In genomic region chr15:63048115-63048985, GRCh38 we compare ENCODE assay signal across 8 cellular contexts. TPM values are rescaled to one million over a fixed set of nuclear protein-coding genes. Genes with fewer than 3 reads are reported as not detected.
A peak's percentile ranks its signal among the peaks of the same experiment; 100 is the strongest.
DNase-seq lines count a peak whose midpoint lies in the region; ATAC-seq and TF ChIP-seq lines count a peak whose summit lies in the region.

No MANE protein-coding gene starts in this region.

- 0% methylated on average over 3 of the region's 87 CpGs; no CpG with 5 or more reads in 1 of the 2 donors for WGBS in esophagus squamous epithelium, 2 donors

- TF ChIP-seq CTCF in PC-9 (conservative IDR thresholded peaks at IDR 0.05): peak; percentile 80
- TF ChIP-seq CTCF in esophagus squamous epithelium (IDR thresholded peaks at IDR 0.05): peak; percentile 89 to 97 (median 92)

- peaks cover 28 to 35% (median 29%) of the 10 kb centered on the region in 3 donors for H3K27me3 Mint-ChIP-seq in naive B cell

- no peaks in the 10 kb centered on the region for H3K36me3 Mint-ChIP-seq in naive B cell
- H3K36me3 Mint-ChIP-seq in stimulated activated effector memory CD8-positive, alpha-beta T cell treated with anti-CD3 and anti-CD28 coated beads, Interleukin-12 subunit alpha, Interleukin-12 subunit beta, amount 100 ng/mL, for 72 hours: peaks cover 6% of the 10 kb centered on the region

- H4K20me1 ChIP-seq in PC-9 (ENCODE audit: insufficient read depth): peaks cover 7% of the 10 kb centered on the region

- no peaks in the 10 kb centered on the region for H3K9me2 ChIP-seq in PC-9 (ENCODE audit: insufficient read depth)

- H3K27ac ChIP-seq in PC-9 (peak overlapping the region; percentile 68), esophagus squamous epithelium (peak overlapping the region; percentile 79 to 92 (median 86))

- TF ChIP-seq POLR2A in esophagus squamous epithelium (IDR thresholded peaks at IDR 0.05): peak in 1 of 4 donors; percentile 71

- TF ChIP-seq RAD21 in Ishikawa (IDR thresholded peaks at IDR 0.05; ENCODE audit: low read depth): peak; percentile 69

- peak overlapping the region; percentile 98 for H3K4me2 ChIP-seq in PC-9

- BruUV-seq in PC-9 (replicated peaks; lab: Mats Ljungman, UMichigan): no TSS peak

- peak; percentile 68 for DNase-seq in DMS153 treated with DMSO at 0.1 percent for 48 hours (lab: John Stamatoyannopoulos, UW; ENCODE audit: unreplicated experiment)
- peak; percentile 79 to 93 for DNase-seq in PC-9
- peak; percentile 90 to 92 for DNase-seq in activated T-cell treated with anti-CD3 and anti-CD28 coated beads, Interleukin-2, amount 50 U/mL, for 48 hours
- DNase-seq in esophagus squamous epithelium (lab: John Stamatoyannopoulos, UW): peak; percentile 39
- peak; percentile 75 for DNase-seq in naive B cell
- peak; percentile 81 to 93 for DNase-seq in stimulated activated effector memory CD8-positive, alpha-beta T cell treated with anti-CD3 and anti-CD28 coated beads, Interleukin-12 subunit alpha, Interleukin-12 subunit beta, amount 100 ng/mL, for 72 hours (ENCODE audit: low spot score in 2 of 2)

- peaks cover 34% of the 10 kb centered on the region for H3F3A ChIP-seq in PC-9 (ENCODE audit: insufficient read depth, low read depth)

- H3K4me3 ChIP-seq in PC-9: peak overlapping the region; percentile 80
- H3K4me3 ChIP-seq in esophagus squamous epithelium: peak overlapping the region; percentile 66 to 86 (median 82)

- H3K4me3 Mint-ChIP-seq in naive B cell: peak overlapping the region; percentile 83 to 96 (median 90)
- peak overlapping the region; percentile 85 for H3K4me3 Mint-ChIP-seq in stimulated activated effector memory CD8-positive, alpha-beta T cell treated with anti-CD3 and anti-CD28 coated beads, Interleukin-12 subunit alpha, Interleukin-12 subunit beta, amount 100 ng/mL, for 72 hours

- no peaks in the 10 kb centered on the region for H3K9me3 ChIP-seq in PC-9 (ENCODE audit: insufficient read depth, low read depth)
- no peaks in the 10 kb centered on the region for H3K9me3 ChIP-seq in esophagus squamous epithelium

- no peaks in the 10 kb centered on the region for H3K27me3 ChIP-seq in PC-9 (ENCODE audit: insufficient read depth, low read depth)
- peaks cover 0 to 45% (median 5%) of the 10 kb centered on the region in 4 donors for H3K27me3 ChIP-seq in esophagus squamous epithelium

- intact Hi-C loops in PC-9 (cut with micrococcal nuclease; ENCODE audit: unreplicated experiment): loop anchor here (1.0 to 10.0 kb wide), 9 partner anchors 44 to 454 kb away; partner anchors contain the start of genes RPS27L and USP3
- intact Hi-C loops in esophagus squamous epithelium (cut with DNase I): no loop called here

- H2AFZ ChIP-seq in PC-9: no peak overlapping the region

- POLR2A ChIA-PET in PC-9 (lab: Charles Lee; ENCODE audit: unreplicated experiment): interaction anchor here (0.6 to 0.7 kb wide), 7 partner anchors 11 to 277 kb away, joined by 3 to 9 read pairs (median 4); no protein-coding TSS in a partner anchor

- H3K9me3 Mint-ChIP-seq in naive B cell: no peaks in the 10 kb centered on the region
- H3K9me3 Mint-ChIP-seq in stimulated activated effector memory CD8-positive, alpha-beta T cell treated with anti-CD3 and anti-CD28 coated beads, Interleukin-12 subunit alpha, Interleukin-12 subunit beta, amount 100 ng/mL, for 72 hours: no peaks in the 10 kb centered on the region

- H3K4me1 ChIP-seq in PC-9 (replicated peaks; ENCODE audit: insufficient read depth) (peaks cover 50% of the 10 kb centered on the region), esophagus squamous epithelium (peaks cover 4 to 73% (median 22%) of the 10 kb centered on the region in 3 donors)

- H3K79me2 ChIP-seq in PC-9 (ENCODE audit: low read depth): peaks cover 95% of the 10 kb centered on the region

- CTCF ChIA-PET in PC-9 (lab: Charles Lee): interaction anchor here (0.6 to 1.9 kb wide), 11 partner anchors 15 to 597 kb away, joined by 3 to 9 read pairs (median 4); no protein-coding TSS in a partner anchor

- H3K27ac Mint-ChIP-seq in naive B cell: peak overlapping the region in 4 of 6 donors; percentile 38 to 92 (median 66)
- peak overlapping the region; percentile 81 for H3K27ac Mint-ChIP-seq in stimulated activated effector memory CD8-positive, alpha-beta T cell treated with anti-CD3 and anti-CD28 coated beads, Interleukin-12 subunit alpha, Interleukin-12 subunit beta, amount 100 ng/mL, for 72 hours

- H3K4me1 Mint-ChIP-seq in naive B cell: peaks cover 25 to 26% (median 25%) of the 10 kb centered on the region in 3 donors
- peaks cover 28% of the 10 kb centered on the region for H3K4me1 Mint-ChIP-seq in stimulated activated effector memory CD8-positive, alpha-beta T cell treated with anti-CD3 and anti-CD28 coated beads, Interleukin-12 subunit alpha, Interleukin-12 subunit beta, amount 100 ng/mL, for 72 hours

- peaks cover 53% of the 10 kb centered on the region; the same call in 1 of the 2 replicates for H3K36me3 ChIP-seq in PC-9 (ENCODE audit: low read depth)
- no peaks in the 10 kb centered on the region for H3K36me3 ChIP-seq in esophagus squamous epithelium

- ATAC-seq in GM21619 (IDR thresholded peaks at IDR 0.05; ENCODE audit: unreplicated experiment) (peak; percentile 80), naive B cell (ENCODE audit: low read depth in 2 of 2) (peak; percentile 75 to 76)
- ATAC-seq in stimulated activated effector memory CD8-positive, alpha-beta T cell treated with anti-CD3 and anti-CD28 coated beads, Interleukin-12 subunit alpha, Interleukin-12 subunit beta, amount 100 ng/mL, for 72 hours: peak; percentile 91

- 0 out of 2 replicates have a peak, but pooled peaks have one; percentile 24 for TF ChIP-seq EP300 in Ishikawa (IDR thresholded peaks at IDR 0.05; ENCODE audit: borderline replicate concordance)

TF ChIP-seq in Ishikawa, 13 proteins besides CTCF, POLR2A, EP300 and RAD21:
- TF ChIP-seq YY1 (IDR thresholded peaks at IDR 0.05; ENCODE audit: low read depth) (no peak), CEBPB (IDR thresholded peaks at IDR 0.05) (peak; percentile 8; the same call in 1 of the 2 replicates), CREB1 (IDR thresholded peaks at IDR 0.05; ENCODE audit: low read depth) (no peak), MAX (IDR thresholded peaks at IDR 0.05) (peak; percentile 13; the same call in 1 of the 2 replicates), TCF12 (IDR thresholded peaks at IDR 0.05; ENCODE audit: low read depth) (peak; percentile 51; the same call in 1 of the 2 replicates), NFIC (IDR thresholded peaks at IDR 0.05) (peak; percentile 23; the same call in 1 of the 2 replicates), TEAD4 (IDR thresholded peaks at IDR 0.05) (peak; percentile 9; the same call in 1 of the 2 replicates)

RNA-seq across cellular contexts. Expression of gene TPM1, which starts 5.8 kb away (rescaled TPM):
- 174 and 225 TPM in 2 replicates for total RNA-seq in PC-9 (2021)
- 100 to 1,000 TPM in 2 of 4 donors, 10 to 100 TPM in 2; 44.3 to 680 (median 138) TPM for total RNA-seq in esophagus squamous epithelium
- polyA plus RNA-seq in naive B cell (ENCODE audit: low read depth in 6 of 6): 1 to 10 TPM; 1.7 to 6.9 (median 4.0) TPM

Comparison
In these comparisons a context has a peak if more than half of its experiments do, and no peak if none do; other contexts are left out.
1. Peak in every context shown above with its lines: DNase-seq, ATAC-seq, H3K4me3 ChIP-seq and H3K27ac ChIP-seq.
2. DNase-seq: peak in every context shown above with its lines; median percentile 91 in activated T-cell treated with anti-CD3 and anti-CD28 coated beads, Interleukin-2, amount 50 U/mL, for 48 hours; 87 in stimulated activated effector memory CD8-positive, alpha-beta T cell treated with anti-CD3 and anti-CD28 coated beads, Interleukin-12 subunit alpha, Interleukin-12 subunit beta, amount 100 ng/mL, for 72 hours; 86 in PC-9; 75 in naive B cell; 68 in DMS153 treated with DMSO at 0.1 percent for 48 hours; 39 in esophagus squamous epithelium.